ENCODE assay signal across 1 cellular context in the genomic region with DNA sequence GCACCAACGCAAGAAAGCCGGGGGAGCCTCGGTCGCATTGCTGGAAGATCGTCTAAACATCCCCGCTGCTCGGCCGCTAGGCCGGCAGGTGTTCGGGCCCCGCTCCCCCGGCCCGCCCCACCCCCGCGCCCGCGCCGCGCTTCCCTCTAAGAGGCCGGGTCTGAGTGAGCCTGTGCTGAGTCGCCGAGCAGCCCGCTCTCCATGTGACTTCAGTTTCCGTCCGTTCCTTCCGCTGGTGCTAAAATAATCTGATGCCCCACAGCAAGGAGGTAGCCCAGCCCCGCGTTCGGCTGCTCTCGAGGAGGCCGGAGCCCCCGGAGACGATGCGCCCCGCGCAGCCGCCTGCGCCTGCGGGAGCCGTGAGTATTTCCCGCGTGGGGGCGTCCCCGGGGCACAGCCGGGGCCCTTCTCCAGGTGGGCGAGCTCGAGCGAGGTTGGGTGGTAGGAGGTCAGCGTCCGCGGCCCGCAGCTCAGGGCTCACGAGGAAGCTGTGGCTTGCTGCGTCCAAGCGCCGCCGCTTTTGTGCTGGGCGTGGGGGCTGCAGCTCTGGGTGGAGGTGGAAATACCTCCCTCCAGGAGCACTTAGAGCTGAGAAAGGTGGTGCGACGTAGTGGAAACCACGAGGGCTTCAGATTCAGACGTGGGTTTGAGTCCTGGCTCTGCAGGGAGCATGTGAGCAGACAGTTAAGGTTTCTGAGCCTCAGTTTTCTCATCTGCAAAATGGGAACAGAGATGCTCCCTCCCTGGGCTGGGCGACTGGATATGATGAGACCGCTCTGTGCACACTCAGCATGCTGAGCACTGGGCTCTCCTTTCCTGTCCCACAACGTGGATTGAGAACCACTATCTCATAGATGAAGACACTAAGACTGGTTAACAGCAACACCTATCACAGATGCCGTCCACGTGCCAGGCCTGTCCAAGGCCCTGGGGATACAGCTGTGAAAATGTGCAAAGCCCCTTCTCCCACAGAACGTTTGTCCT.
TF ChIP-seq lines count a peak whose summit lies in the region.

A gene (plus strand): TSS at position 178 of the 984 bp plus-strand sequence. CDS start 14,846 bp downstream, outside the sequence.

TF ChIP-seq in H1, 55 proteins besides CTCF, POLR2A, EP300 and RAD21:
- TF ChIP-seq CHD2 (IDR thresholded peaks at IDR 0.05; ENCODE audit: low read length) (no peak), SUZ12 (IDR thresholded peaks at IDR 0.05; ENCODE audit: low read length) (no peak), TAF1 (IDR thresholded peaks at IDR 0.05; ENCODE audit: low read depth, low read length) (no peak), KDM1A (IDR thresholded peaks at IDR 0.05; ENCODE audit: borderline replicate concordance, low read length) (peak; percentile 98), SP2 (IDR thresholded peaks at IDR 0.05; ENCODE audit: low read length) (no peak), CHD1 (IDR thresholded peaks at IDR 0.05; ENCODE audit: low read depth, low read length) (no peak), CBX5 (IDR thresholded peaks at IDR 0.05; ENCODE audit: low read depth, low read length) (no peak), JUND (IDR thresholded peaks at IDR 0.05; ENCODE audit: low read length) (no peak), SP1 (IDR thresholded peaks at IDR 0.05; ENCODE audit: low read depth, low read length) (no peak), CBX8 (IDR thresholded peaks at IDR 0.05; ENCODE audit: borderline replicate concordance, low read depth, low read length) (no peak), POLR2AphosphoS5 (IDR thresholded peaks at IDR 0.05; ENCODE audit: low read depth, low read length) (no peak), GTF2F1 (IDR thresholded peaks at IDR 0.05; ENCODE audit: borderline replicate concordance, low read depth, low read length) (no peak), ASH2L (IDR thresholded peaks at IDR 0.05; ENCODE audit: low read length) (peak; percentile 64), CEBPB (IDR thresholded peaks at IDR 0.05; ENCODE audit: low read depth, low read length) (no peak), PHF8 (conservative IDR thresholded peaks at IDR 0.05; ENCODE audit: low read depth, low read length) (no peak), SIRT6 (IDR thresholded peaks at IDR 0.05; ENCODE audit: low read length) (no peak), EGR1 (IDR thresholded peaks at IDR 0.05; ENCODE audit: borderline replicate concordance, low read depth, low read length) (no peak), CTBP2 (IDR thresholded peaks at IDR 0.05; ENCODE audit: borderline replicate concordance, insufficient read depth, insufficient read length, low read length) (no peak), JUN (IDR thresholded peaks at IDR 0.05; ENCODE audit: low read depth, low read length) (no peak), SP4 (IDR thresholded peaks at IDR 0.05; ENCODE audit: low read length) (no peak), BRCA1 (IDR thresholded peaks at IDR 0.05; ENCODE audit: low read depth, low read length) (no peak), FOSL1 (IDR thresholded peaks at IDR 0.05; ENCODE audit: insufficient read depth, low read depth, low read length) (no peak), NANOG (IDR thresholded peaks at IDR 0.05; ENCODE audit: insufficient read depth, low read depth, low read length, poor library complexity, severe bottlenecking) (no peak), HDAC2 (IDR thresholded peaks at IDR 0.05; ENCODE audit: borderline replicate concordance in 1 of 2, low read depth in 2 of 2, low read length in 2 of 2) (peak in 1 of 2 experiments; percentile 94; a peak in 1 of 4 replicates), SIX5 (IDR thresholded peaks at IDR 0.05; ENCODE audit: low read depth, low read length) (no peak), TEAD4 (IDR thresholded peaks at IDR 0.05; ENCODE audit: low read depth, low read length) (no peak), POU5F1 (IDR thresholded peaks at IDR 0.05; ENCODE audit: low read depth, low read length) (no peak), RXRA (IDR thresholded peaks at IDR 0.05; ENCODE audit: insufficient read depth, low read depth, low read length) (no peak), TCF12 (IDR thresholded peaks at IDR 0.05; ENCODE audit: low read depth, low read length) (0 out of 2 replicates have a peak, but pooled peaks have one; percentile 2), KDM5A (IDR thresholded peaks at IDR 0.05; ENCODE audit: low read length) (no peak), KDM4A (IDR thresholded peaks at IDR 0.05; ENCODE audit: low read depth, low read length, severe bottlenecking) (peak; percentile 48), BACH1 (IDR thresholded peaks at IDR 0.05; ENCODE audit: low read length) (peak; percentile 28; the same call in 1 of the 2 replicates)
- TF ChIP-seq, protein P1, sequence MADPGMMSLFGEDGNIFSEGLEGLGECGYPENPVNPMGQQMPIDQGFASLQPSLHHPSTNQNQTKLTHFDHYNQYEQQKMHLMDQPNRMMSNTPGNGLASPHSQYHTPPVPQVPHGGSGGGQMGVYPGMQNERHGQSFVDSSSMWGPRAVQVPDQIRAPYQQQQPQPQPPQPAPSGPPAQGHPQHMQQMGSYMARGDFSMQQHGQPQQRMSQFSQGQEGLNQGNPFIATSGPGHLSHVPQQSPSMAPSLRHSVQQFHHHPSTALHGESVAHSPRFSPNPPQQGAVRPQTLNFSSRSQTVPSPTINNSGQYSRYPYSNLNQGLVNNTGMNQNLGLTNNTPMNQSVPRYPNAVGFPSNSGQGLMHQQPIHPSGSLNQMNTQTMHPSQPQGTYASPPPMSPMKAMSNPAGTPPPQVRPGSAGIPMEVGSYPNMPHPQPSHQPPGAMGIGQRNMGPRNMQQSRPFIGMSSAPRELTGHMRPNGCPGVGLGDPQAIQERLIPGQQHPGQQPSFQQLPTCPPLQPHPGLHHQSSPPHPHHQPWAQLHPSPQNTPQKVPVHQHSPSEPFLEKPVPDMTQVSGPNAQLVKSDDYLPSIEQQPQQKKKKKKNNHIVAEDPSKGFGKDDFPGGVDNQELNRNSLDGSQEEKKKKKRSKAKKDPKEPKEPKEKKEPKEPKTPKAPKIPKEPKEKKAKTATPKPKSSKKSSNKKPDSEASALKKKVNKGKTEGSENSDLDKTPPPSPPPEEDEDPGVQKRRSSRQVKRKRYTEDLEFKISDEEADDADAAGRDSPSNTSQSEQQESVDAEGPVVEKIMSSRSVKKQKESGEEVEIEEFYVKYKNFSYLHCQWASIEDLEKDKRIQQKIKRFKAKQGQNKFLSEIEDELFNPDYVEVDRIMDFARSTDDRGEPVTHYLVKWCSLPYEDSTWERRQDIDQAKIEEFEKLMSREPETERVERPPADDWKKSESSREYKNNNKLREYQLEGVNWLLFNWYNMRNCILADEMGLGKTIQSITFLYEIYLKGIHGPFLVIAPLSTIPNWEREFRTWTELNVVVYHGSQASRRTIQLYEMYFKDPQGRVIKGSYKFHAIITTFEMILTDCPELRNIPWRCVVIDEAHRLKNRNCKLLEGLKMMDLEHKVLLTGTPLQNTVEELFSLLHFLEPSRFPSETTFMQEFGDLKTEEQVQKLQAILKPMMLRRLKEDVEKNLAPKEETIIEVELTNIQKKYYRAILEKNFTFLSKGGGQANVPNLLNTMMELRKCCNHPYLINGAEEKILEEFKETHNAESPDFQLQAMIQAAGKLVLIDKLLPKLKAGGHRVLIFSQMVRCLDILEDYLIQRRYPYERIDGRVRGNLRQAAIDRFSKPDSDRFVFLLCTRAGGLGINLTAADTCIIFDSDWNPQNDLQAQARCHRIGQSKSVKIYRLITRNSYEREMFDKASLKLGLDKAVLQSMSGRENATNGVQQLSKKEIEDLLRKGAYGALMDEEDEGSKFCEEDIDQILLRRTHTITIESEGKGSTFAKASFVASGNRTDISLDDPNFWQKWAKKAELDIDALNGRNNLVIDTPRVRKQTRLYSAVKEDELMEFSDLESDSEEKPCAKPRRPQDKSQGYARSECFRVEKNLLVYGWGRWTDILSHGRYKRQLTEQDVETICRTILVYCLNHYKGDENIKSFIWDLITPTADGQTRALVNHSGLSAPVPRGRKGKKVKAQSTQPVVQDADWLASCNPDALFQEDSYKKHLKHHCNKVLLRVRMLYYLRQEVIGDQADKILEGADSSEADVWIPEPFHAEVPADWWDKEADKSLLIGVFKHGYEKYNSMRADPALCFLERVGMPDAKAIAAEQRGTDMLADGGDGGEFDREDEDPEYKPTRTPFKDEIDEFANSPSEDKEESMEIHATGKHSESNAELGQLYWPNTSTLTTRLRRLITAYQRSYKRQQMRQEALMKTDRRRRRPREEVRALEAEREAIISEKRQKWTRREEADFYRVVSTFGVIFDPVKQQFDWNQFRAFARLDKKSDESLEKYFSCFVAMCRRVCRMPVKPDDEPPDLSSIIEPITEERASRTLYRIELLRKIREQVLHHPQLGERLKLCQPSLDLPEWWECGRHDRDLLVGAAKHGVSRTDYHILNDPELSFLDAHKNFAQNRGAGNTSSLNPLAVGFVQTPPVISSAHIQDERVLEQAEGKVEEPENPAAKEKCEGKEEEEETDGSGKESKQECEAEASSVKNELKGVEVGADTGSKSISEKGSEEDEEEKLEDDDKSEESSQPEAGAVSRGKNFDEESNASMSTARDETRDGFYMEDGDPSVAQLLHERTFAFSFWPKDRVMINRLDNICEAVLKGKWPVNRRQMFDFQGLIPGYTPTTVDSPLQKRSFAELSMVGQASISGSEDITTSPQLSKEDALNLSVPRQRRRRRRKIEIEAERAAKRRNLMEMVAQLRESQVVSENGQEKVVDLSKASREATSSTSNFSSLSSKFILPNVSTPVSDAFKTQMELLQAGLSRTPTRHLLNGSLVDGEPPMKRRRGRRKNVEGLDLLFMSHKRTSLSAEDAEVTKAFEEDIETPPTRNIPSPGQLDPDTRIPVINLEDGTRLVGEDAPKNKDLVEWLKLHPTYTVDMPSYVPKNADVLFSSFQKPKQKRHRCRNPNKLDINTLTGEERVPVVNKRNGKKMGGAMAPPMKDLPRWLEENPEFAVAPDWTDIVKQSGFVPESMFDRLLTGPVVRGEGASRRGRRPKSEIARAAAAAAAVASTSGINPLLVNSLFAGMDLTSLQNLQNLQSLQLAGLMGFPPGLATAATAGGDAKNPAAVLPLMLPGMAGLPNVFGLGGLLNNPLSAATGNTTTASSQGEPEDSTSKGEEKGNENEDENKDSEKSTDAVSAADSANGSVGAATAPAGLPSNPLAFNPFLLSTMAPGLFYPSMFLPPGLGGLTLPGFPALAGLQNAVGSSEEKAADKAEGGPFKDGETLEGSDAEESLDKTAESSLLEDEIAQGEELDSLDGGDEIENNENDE (IDR thresholded peaks at IDR 0.05; ENCODE audit: insufficient replicate concordance, low read length), result no peak
- TF ChIP-seq, protein P2, sequence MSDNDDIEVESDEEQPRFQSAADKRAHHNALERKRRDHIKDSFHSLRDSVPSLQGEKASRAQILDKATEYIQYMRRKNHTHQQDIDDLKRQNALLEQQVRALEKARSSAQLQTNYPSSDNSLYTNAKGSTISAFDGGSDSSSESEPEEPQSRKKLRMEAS (IDR thresholded peaks at IDR 0.05), result peak; percentile 69
- TF ChIP-seq, protein P3, sequence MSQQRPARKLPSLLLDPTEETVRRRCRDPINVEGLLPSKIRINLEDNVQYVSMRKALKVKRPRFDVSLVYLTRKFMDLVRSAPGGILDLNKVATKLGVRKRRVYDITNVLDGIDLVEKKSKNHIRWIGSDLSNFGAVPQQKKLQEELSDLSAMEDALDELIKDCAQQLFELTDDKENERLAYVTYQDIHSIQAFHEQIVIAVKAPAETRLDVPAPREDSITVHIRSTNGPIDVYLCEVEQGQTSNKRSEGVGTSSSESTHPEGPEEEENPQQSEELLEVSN (IDR thresholded peaks at IDR 0.05), result peak; percentile 67; the same call in 1 of the 2 replicates
- TF ChIP-seq, protein P4, sequence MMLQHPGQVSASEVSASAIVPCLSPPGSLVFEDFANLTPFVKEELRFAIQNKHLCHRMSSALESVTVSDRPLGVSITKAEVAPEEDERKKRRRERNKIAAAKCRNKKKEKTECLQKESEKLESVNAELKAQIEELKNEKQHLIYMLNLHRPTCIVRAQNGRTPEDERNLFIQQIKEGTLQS (IDR thresholded peaks at IDR 0.05; ENCODE audit: insufficient read depth, low read depth, low read length), result no peak
TF ChIP-seq in H1: peak in this region for 8.
